ENCODE assay signal across 10 cellular contexts in genomic region chr19:10113964-10114650, GRCh38. TPM values are rescaled to one million over a fixed set of nuclear protein-coding genes. Genes with fewer than 3 reads are reported as not detected.
DNase-seq lines count a peak whose midpoint lies in the region; ATAC-seq and TF ChIP-seq lines count a peak whose summit lies in the region.
"Had no signal": no experiment of that assay in that cellular context is flagged by ENCODE, and none has a peak within 500 bp of the region (broad histone marks: within the 10 kb centered on the region; RNA-seq: fewer than 3 reads in every experiment).

No MANE protein-coding gene starts in this region.

- TF ChIP-seq CTCF in chondrocyte (IDR thresholded peaks at IDR 0.05): no peak

- in situ Hi-C loops in KBM-7 (cut with MboI; ENCODE audit: low pct_unique_long_range_greater_than_20kb, low sequenced_read_pairs): no loop called here

- H3K4me3 Mint-ChIP-seq in chondrocyte (ENCODE audit: unreplicated experiment): no peak overlapping the region
- peak overlapping the region; percentile 82 to 96 for H3K4me3 Mint-ChIP-seq in stimulated activated naive B cell treated with anti-CD40 and anti-IgM and Interleukin-4, amounts not matched to agents 10 μg/mL and 1 μg/mL and 100 μg/mL, for 72 hours

- peaks cover 17% of the 10 kb centered on the region for H3K4me1 Mint-ChIP-seq in chondrocyte (ENCODE audit: low read depth)
- H3K4me1 Mint-ChIP-seq in stimulated activated naive B cell treated with anti-CD40 and anti-IgM and Interleukin-4, amounts not matched to agents 10 μg/mL and 1 μg/mL and 100 μg/mL, for 72 hours: peaks cover 63 to 94% of the 10 kb centered on the region in 2 donors

- peaks cover 16% of the 10 kb centered on the region for H3K36me3 Mint-ChIP-seq in chondrocyte (ENCODE audit: low read depth)
- peaks cover 82 to 88% of the 10 kb centered on the region in 2 donors for H3K36me3 Mint-ChIP-seq in stimulated activated naive B cell treated with anti-CD40 and anti-IgM and Interleukin-4, amounts not matched to agents 10 μg/mL and 1 μg/mL and 100 μg/mL, for 72 hours

- H3K27me3 Mint-ChIP-seq in chondrocyte (ENCODE audit: low read depth): no peaks in the 10 kb centered on the region
- peaks cover 0 to 4% of the 10 kb centered on the region in 2 donors for H3K27me3 Mint-ChIP-seq in stimulated activated naive B cell treated with anti-CD40 and anti-IgM and Interleukin-4, amounts not matched to agents 10 μg/mL and 1 μg/mL and 100 μg/mL, for 72 hours

- no peaks in the 10 kb centered on the region for H3K9me3 Mint-ChIP-seq in chondrocyte (ENCODE audit: low read depth)
- peaks cover 0 to 4% of the 10 kb centered on the region in 2 donors for H3K9me3 Mint-ChIP-seq in stimulated activated naive B cell treated with anti-CD40 and anti-IgM and Interleukin-4, amounts not matched to agents 10 μg/mL and 1 μg/mL and 100 μg/mL, for 72 hours

- ATAC-seq in stimulated activated naive B cell treated with anti-CD40 and anti-IgM and Interleukin-4, amounts not matched to agents 10 μg/mL and 1 μg/mL and 100 μg/mL, for 72 hours (replicated peaks): peak in 1 of 2 donors; percentile 1
- ATAC-seq in HG03025 (IDR thresholded peaks at IDR 0.05; ENCODE audit: low FRiP score, unreplicated experiment) (no peak), HG02798 (IDR thresholded peaks at IDR 0.05; ENCODE audit: poor library complexity, unreplicated experiment) (no peak)

- H3K27ac Mint-ChIP-seq in chondrocyte (ENCODE audit: unreplicated experiment): peak overlapping the region; percentile 41
- peak overlapping the region; percentile 96 for H3K27ac Mint-ChIP-seq in stimulated activated naive B cell treated with anti-CD40 and anti-IgM and Interleukin-4, amounts not matched to agents 10 μg/mL and 1 μg/mL and 100 μg/mL, for 72 hours

- DNase-seq in stimulated activated CD4-positive, alpha-beta T cell treated with anti-CD3 and anti-CD28 coated beads, Interleukin-2, amount 100 ng/mL, for 24 hours: peak; percentile 41 to 44
- no peak for DNase-seq in stimulated activated CD4-positive, alpha-beta T cell treated with anti-CD3 and anti-CD28 coated beads, Interleukin-4, amount 100 ng/mL, for 24 hours
- DNase-seq in KBM-7 (peak; percentile 46), chondrocyte (ENCODE audit: low spot score) (no peak), kidney glomerular epithelial cell (lab: John Stamatoyannopoulos, UW) (no peak)
- DNase-seq in stimulated activated naive B cell treated with anti-CD40 and anti-IgM and Interleukin-4, amounts not matched to agents 10 μg/mL and 1 μg/mL and 100 μg/mL, for 72 hours: no peak
- DNase-seq: NCI-H187 had no signal

RNA-seq across cellular contexts. Expression of gene P2RY11, which starts 2.6 kb away (rescaled TPM):
- total RNA-seq in chondrocyte: 9.5 to 13.5 TPM (median 10.4 TPM) in 3 replicates

RNA-seq across cellular contexts. Expression of gene EIF3G, which starts 5.6 kb away (rescaled TPM):
- 145 to 149 TPM (median 146 TPM) in 3 replicates for total RNA-seq in chondrocyte

RNA-seq across cellular contexts. Expression of gene PPAN, which starts 7.9 kb away (rescaled TPM):
- total RNA-seq in chondrocyte: 28.2 to 33.1 TPM (median 31.0 TPM) in 3 replicates

RNA-seq across cellular contexts. Expression of gene ANGPTL6, which starts 11.6 kb away (rescaled TPM):
- total RNA-seq in chondrocyte: 0.45 to 0.46 TPM in 2 of 3 replicates, not detected in the other
- total RNA-seq: esophagus muscularis mucosa had no signal

RNA-seq across cellular contexts. Expression of gene SHFL, which starts 28.0 kb away (rescaled TPM):
- 15.8 to 21.8 TPM (median 19.9 TPM) in 3 replicates for total RNA-seq in chondrocyte

Comparison
In these comparisons a context has a peak if more than half of its experiments do, and no peak if none do; other contexts are left out.
1. DNase-seq: peak in stimulated activated CD4-positive, alpha-beta T cell treated with anti-CD3 and anti-CD28 coated beads, Interleukin-2, amount 100 ng/mL, for 24 hours (2 of 2) and KBM-7 (single experiment); none in stimulated activated CD4-positive, alpha-beta T cell treated with anti-CD3 and anti-CD28 coated beads, Interleukin-4, amount 100 ng/mL, for 24 hours (single experiment), chondrocyte (single experiment), stimulated activated naive B cell treated with anti-CD40 and anti-IgM and Interleukin-4, amounts not matched to agents 10 μg/mL and 1 μg/mL and 100 μg/mL, for 72 hours (single experiment) and kidney glomerular epithelial cell (single experiment).